1 cellular context compared by ENCODE assay signal in the genomic region with DNA sequence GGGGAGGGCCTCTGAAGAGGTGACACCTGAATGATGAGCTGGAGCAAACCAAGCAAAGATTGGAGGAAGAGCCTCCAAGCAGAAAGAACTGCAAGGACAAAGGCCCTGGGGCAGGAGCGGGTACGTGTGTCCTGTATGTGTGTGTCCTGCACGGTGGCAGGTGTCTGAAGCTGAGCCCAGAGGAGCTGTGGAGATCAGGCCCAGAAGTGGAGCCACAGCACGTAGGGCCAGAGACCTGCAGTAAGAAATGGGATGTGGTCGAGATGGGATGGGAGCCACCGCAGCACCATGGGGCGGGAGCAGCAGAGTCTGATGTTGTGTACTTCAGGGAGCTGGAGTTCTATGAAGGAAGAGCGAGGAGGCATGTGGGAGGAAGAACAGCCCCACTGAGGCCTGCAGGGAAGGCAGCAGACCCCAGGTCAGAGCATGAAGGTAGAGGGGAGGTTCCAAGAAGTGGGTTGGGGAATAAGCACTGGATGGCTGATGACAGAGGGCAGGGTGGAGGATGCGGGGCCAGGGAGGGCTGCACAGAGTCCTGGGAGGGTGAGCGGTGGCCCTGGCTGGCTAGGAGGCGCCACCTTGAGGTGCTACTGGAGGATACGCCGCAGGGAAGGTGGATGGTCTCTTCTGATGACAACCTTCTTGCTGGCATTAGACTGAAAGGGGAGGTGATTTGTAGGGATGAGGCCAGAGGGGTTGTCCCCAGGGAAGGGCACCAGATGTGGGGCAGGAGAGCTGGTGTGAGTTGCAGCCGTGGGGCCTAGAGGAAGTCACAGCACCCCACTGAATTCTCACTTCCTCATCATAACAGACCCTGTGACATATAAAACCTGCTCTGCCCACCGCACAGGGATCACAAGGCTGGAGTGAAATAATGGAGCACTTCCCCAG.
TF ChIP-seq lines count a peak whose summit lies in the region.

No MANE protein-coding gene starts in this region.

TF ChIP-seq in HepG2, 621 proteins besides CTCF, POLR2A, EP300 and RAD21 (continued from another document and continues in another):
- TF ChIP-seq DZIP1 (CRISPR knock-in tag; IDR thresholded peaks at IDR 0.05) (no peak), SMC3 (IDR thresholded peaks at IDR 0.05; ENCODE audit: low read length) (peak; percentile 61), MTF1 (CRISPR knock-in tag; IDR thresholded peaks at IDR 0.05) (no peak), SRY (CRISPR knock-in tag; IDR thresholded peaks at IDR 0.05) (no peak), ZMYM4 (CRISPR knock-in tag; IDR thresholded peaks at IDR 0.05) (no peak), RCOR2 (CRISPR knock-in tag; IDR thresholded peaks at IDR 0.05) (no peak), NR2F2 (IDR thresholded peaks at IDR 0.05; ENCODE audit: borderline replicate concordance, low read depth) (no peak), SNAPC4 (CRISPR knock-in tag; IDR thresholded peaks at IDR 0.05) (no peak), SAFB2 (CRISPR knock-in tag; IDR thresholded peaks at IDR 0.05; ENCODE audit: borderline replicate concordance, low read depth) (no peak), NFE2L2 (IDR thresholded peaks at IDR 0.05; ENCODE audit: low read length) (no peak), ZNF543 (CRISPR knock-in tag; IDR thresholded peaks at IDR 0.05) (no peak), ZNF773 (CRISPR knock-in tag; IDR thresholded peaks at IDR 0.05; ENCODE audit: borderline replicate concordance) (no peak), BRCA1 (CRISPR knock-in tag; IDR thresholded peaks at IDR 0.05) (no peak), ZNF354B (CRISPR knock-in tag; IDR thresholded peaks at IDR 0.05) (no peak), POLR2AphosphoS2 (IDR thresholded peaks at IDR 0.05; ENCODE audit: low read depth, low read length) (no peak), ATRX (CRISPR knock-in tag; IDR thresholded peaks at IDR 0.05; ENCODE audit: borderline replicate concordance) (no peak), YEATS4 (CRISPR knock-in tag; IDR thresholded peaks at IDR 0.05; ENCODE audit: borderline replicate concordance) (no peak), ZBTB44 (CRISPR knock-in tag; IDR thresholded peaks at IDR 0.05) (no peak), ZNF432 (CRISPR knock-in tag; IDR thresholded peaks at IDR 0.05; ENCODE audit: borderline replicate concordance) (no peak), MXD3 (CRISPR knock-in tag; IDR thresholded peaks at IDR 0.05) (peak; percentile 36; the same call in 1 of the 2 replicates), ZFP1 (CRISPR knock-in tag; IDR thresholded peaks at IDR 0.05) (no peak), ETV5 (CRISPR knock-in tag; IDR thresholded peaks at IDR 0.05; ENCODE audit: borderline replicate concordance) (peak; percentile 15; the same call in 1 of the 2 replicates), ZKSCAN5 (CRISPR knock-in tag; IDR thresholded peaks at IDR 0.05) (no peak), IRX3 (CRISPR knock-in tag; IDR thresholded peaks at IDR 0.05; ENCODE audit: borderline replicate concordance, low read depth) (no peak), JUND (CRISPR knock-in tag; IDR thresholded peaks at IDR 0.05) (no peak), ZBTB20 (CRISPR knock-in tag; IDR thresholded peaks at IDR 0.05; ENCODE audit: borderline replicate concordance, low read depth) (no peak), TEF (CRISPR knock-in tag; IDR thresholded peaks at IDR 0.05) (no peak), RFX5 (IDR thresholded peaks at IDR 0.05; ENCODE audit: low read depth, low read length) (no peak), SP2 (CRISPR knock-in tag; IDR thresholded peaks at IDR 0.05) (no peak), ZFP36L1 (CRISPR knock-in tag; IDR thresholded peaks at IDR 0.05) (no peak), ZFP90 (CRISPR knock-in tag; IDR thresholded peaks at IDR 0.05; ENCODE audit: borderline replicate concordance) (no peak), ZSCAN25 (CRISPR knock-in tag; IDR thresholded peaks at IDR 0.05) (peak; percentile 99), ASH2L (IDR thresholded peaks at IDR 0.05; ENCODE audit: insufficient read length, low read depth, low read length) (peak; percentile 25), NR1H2 (CRISPR knock-in tag; IDR thresholded peaks at IDR 0.05; ENCODE audit: borderline replicate concordance, low read depth) (no peak), MAFF (IDR thresholded peaks at IDR 0.05; ENCODE audit: low read depth, low read length) (no peak), ELF4 (CRISPR knock-in tag; IDR thresholded peaks at IDR 0.05; ENCODE audit: borderline replicate concordance) (no peak), HDAC2 (CRISPR knock-in tag; IDR thresholded peaks at IDR 0.05) (peak; percentile 43; the same call in 1 of the 2 replicates), HOXA3 (CRISPR knock-in tag; IDR thresholded peaks at IDR 0.05) (no peak; the same call in 1 of the 2 replicates), ZNF276 (CRISPR knock-in tag; IDR thresholded peaks at IDR 0.05; ENCODE audit: low read depth) (no peak), ZNF496 (CRISPR knock-in tag; IDR thresholded peaks at IDR 0.05; ENCODE audit: insufficient replicate concordance) (no peak), MTA1 (CRISPR knock-in tag; IDR thresholded peaks at IDR 0.05; ENCODE audit: borderline replicate concordance) (no peak), GPN1 (CRISPR knock-in tag; IDR thresholded peaks at IDR 0.05; ENCODE audit: borderline replicate concordance) (0 out of 2 replicates have a peak, but pooled peaks have one; percentile 42)
- TF ChIP-seq, protein P1, sequence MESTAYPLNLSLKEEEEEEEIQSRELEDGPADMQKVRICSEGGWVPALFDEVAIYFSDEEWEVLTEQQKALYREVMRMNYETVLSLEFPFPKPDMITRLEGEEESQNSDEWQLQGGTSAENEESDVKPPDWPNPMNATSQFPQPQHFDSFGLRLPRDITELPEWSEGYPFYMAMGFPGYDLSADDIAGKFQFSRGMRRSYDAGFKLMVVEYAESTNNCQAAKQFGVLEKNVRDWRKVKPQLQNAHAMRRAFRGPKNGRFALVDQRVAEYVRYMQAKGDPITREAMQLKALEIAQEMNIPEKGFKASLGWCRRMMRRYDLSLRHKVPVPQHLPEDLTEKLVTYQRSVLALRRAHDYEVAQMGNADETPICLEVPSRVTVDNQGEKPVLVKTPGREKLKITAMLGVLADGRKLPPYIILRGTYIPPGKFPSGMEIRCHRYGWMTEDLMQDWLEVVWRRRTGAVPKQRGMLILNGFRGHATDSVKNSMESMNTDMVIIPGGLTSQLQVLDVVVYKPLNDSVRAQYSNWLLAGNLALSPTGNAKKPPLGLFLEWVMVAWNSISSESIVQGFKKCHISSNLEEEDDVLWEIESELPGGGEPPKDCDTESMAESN (CRISPR knock-in tag; conservative IDR thresholded peaks at IDR 0.05), result no peak
- TF ChIP-seq, protein P2, sequence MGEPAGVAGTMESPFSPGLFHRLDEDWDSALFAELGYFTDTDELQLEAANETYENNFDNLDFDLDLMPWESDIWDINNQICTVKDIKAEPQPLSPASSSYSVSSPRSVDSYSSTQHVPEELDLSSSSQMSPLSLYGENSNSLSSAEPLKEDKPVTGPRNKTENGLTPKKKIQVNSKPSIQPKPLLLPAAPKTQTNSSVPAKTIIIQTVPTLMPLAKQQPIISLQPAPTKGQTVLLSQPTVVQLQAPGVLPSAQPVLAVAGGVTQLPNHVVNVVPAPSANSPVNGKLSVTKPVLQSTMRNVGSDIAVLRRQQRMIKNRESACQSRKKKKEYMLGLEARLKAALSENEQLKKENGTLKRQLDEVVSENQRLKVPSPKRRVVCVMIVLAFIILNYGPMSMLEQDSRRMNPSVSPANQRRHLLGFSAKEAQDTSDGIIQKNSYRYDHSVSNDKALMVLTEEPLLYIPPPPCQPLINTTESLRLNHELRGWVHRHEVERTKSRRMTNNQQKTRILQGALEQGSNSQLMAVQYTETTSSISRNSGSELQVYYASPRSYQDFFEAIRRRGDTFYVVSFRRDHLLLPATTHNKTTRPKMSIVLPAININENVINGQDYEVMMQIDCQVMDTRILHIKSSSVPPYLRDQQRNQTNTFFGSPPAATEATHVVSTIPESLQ (CRISPR knock-in tag; conservative IDR thresholded peaks at IDR 0.05), result no peak
